27 cellular contexts compared by ENCODE assay signal in the genomic region with DNA sequence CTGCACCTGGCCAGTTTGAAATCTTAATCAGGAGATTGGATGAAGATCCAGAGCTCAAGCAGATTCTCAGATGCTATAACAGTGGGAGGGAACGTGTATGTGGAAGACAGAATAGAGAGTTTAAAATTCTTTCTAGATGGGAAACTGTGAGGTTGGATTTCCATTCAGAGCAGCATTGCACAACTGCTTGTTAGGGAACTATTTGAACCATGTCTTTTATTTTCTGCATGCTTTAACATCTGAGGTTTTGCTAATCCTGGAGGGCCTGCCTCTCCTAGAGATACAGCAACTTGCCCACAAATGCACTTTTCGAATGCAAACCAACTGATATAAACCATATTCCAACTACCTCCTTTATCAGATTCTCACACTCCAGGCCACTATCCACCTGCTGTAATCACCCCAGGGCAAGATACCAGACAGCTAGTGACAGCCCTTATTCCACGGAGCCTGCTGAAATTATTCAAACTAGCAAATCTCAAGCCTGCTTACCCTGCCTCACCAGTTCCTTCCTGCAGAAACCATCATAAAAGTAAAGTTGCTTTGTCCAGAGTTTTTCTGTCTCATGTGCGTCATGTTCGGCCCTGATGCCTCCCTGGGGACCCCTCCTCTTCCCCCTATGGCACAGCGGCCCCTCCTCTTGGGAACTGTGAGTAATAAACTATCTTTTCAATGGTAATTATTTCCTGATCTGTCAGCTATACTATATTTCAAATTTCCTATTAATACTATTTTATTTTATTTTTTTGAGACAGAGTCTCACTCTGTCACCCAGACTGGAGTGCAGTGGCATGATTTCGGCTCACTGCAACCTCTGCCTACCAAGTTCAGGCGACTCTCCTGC. TPM values are rescaled to one million over a fixed set of nuclear protein-coding genes. Genes with fewer than 3 reads are reported as not detected.
DNase-seq lines count a peak whose midpoint lies in the region; ATAC-seq, FAIRE-seq and TF ChIP-seq lines count a peak whose summit lies in the region.
"Had no signal": no experiment of that assay in that cellular context is flagged by ENCODE, and none has a peak within 500 bp of the region (broad histone marks: within the 10 kb centered on the region; RNA-seq: fewer than 3 reads in every experiment).

No MANE protein-coding gene starts in this region.

- no peak for FAIRE-seq in K562 (lab: Jason Lieb, UNC)
- FAIRE-seq: A204.1, GM12892, GM18507, H1, HTR-8/SVneo had no signal

- H3K9ac ChIP-seq in BLaER1, result no peak overlapping the region
- no peak overlapping the region; a peak in 1 of 4 replicates for H3K9ac ChIP-seq in K562 (ENCODE audit: insufficient read depth in 1 of 2, low read depth in 2 of 2, low read length in 2 of 2)

- DNase-seq in NCI-H526 treated with DMSO at 0.1 percent for 48 hours (lab: John Stamatoyannopoulos, UW) (peak; percentile 7), K562 (ENCODE audit: extremely low read depth in 1 of 4, low spot score in 3 of 4) (peak in 1 of 4 experiments; percentile 24), putamen (ENCODE audit: low spot score) (peak; percentile 16), heart left ventricle (no peak)
- DNase-seq: Calu3; CD8-positive, alpha-beta T cell; EL; IMR-90; Karpas-422; NCI-H1092; NCI-H1694; NCI-H2081 treated with DMSO at 0.1 percent for 48 hours; NCI-H748 treated with DMSO at 0.1 percent for 48 hours; NK-92 treated with Interleukin-12 subunit alpha and Interleukin-12 subunit beta, amount 100 ng/mL, for 24 hours; Right ventricle myocardium superior had no signal

- CTCF ChIA-PET in K562 (lab: Yijun Ruan, JAX; ENCODE audit: low intra/inter-chr PET ratio), result no interaction called here

- no peak overlapping the region for H2AFZ ChIP-seq in K562 (ENCODE audit: low read depth, low read length)

- TF ChIP-seq EP300 in K562 (IDR thresholded peaks at IDR 0.05; ENCODE audit: low read length), result no peak

- H3K4me3 ChIP-seq in BLaER1 (no peak overlapping the region), K562 (no peak overlapping the region), heart left ventricle (no peak overlapping the region)

- TF ChIP-seq CTCF in K562 (IDR thresholded peaks at IDR 0.05 in 2 of 3, conservative IDR thresholded peaks at IDR 0.05 in 1 of 3; ENCODE audit: insufficient read depth in 2 of 3, low read depth in 1 of 3, low read length in 3 of 3) (no peak), heart left ventricle (IDR thresholded peaks at IDR 0.05) (no peak)

- H3K9me3 ChIP-seq in BLaER1 (no peaks in the 10 kb centered on the region), K562 (replicated peaks; ENCODE audit: control insufficient read depth, insufficient read depth, low read depth, low read length) (no peaks in the 10 kb centered on the region), heart left ventricle (no peaks in the 10 kb centered on the region)

- H3K36me3 ChIP-seq in BLaER1, result no peaks in the 10 kb centered on the region
- no peaks in the 10 kb centered on the region for H3K36me3 ChIP-seq in K562 (ENCODE audit: control insufficient read depth, insufficient read depth, low read length)
- no peaks in the 10 kb centered on the region for H3K36me3 ChIP-seq in heart left ventricle

- intact Hi-C loops in K562 (cut with micrococcal nuclease) (no loop called here), heart left ventricle (cut with DNase I) (no loop called here)

- H3K27me3 ChIP-seq in BLaER1, result no peaks in the 10 kb centered on the region
- H3K27me3 ChIP-seq in K562 (ENCODE audit: control insufficient read depth in 2 of 2, insufficient read depth in 2 of 2, low read length in 2 of 2), result no peaks in the 10 kb centered on the region
- peaks cover 0 to 15% (median 0%) of the 10 kb centered on the region in 9 donors for H3K27me3 ChIP-seq in heart left ventricle

- WGBS in K562 (ENCODE audit: insufficient coverage, low coverage, missing lambda C conversion rate), result 32% methylated on average over 8 of the region's 8 CpGs
- 62 to 74% (median 65%) methylated on average over 8 of the region's 8 CpGs for WGBS in heart left ventricle, 4 donors

- H3K4me1 ChIP-seq in BLaER1, result peaks cover 20% of the 10 kb centered on the region
- peaks cover 0 to 7% of the 10 kb centered on the region in 2 experiments; a peak in 3 of 5 replicates for H3K4me1 ChIP-seq in K562 (replicated peaks in 1 of 2; ENCODE audit: control insufficient read depth in 2 of 2, insufficient read depth in 2 of 2, low read length in 2 of 2)
- no peaks in the 10 kb centered on the region for H3K4me1 ChIP-seq in heart left ventricle

- no peak overlapping the region for H3K27ac ChIP-seq in BLaER1
- no peak overlapping the region for H3K27ac ChIP-seq in K562 (ENCODE audit: extremely low read depth, low read depth, low read length)
- H3K27ac ChIP-seq in heart left ventricle, result no peak overlapping the region

- no peaks in the 10 kb centered on the region for H3K79me2 ChIP-seq in K562 (ENCODE audit: control insufficient read depth, insufficient read depth, low read length)

- POLR2A ChIA-PET in K562 (lab: Yijun Ruan, JAX), result interaction anchor here (0.6 kb wide), 2 partner anchors 23 kb away, joined by 3 to 5 read pairs; no protein-coding TSS in a partner anchor

- no peaks in the 10 kb centered on the region for H4K20me1 ChIP-seq in BLaER1
- H4K20me1 ChIP-seq in K562 (replicated peaks; ENCODE audit: control insufficient read depth, insufficient read depth, low read length), result no peaks in the 10 kb centered on the region

- ATAC-seq in K562 (no peak), HG03175 (IDR thresholded peaks at IDR 0.05; ENCODE audit: unreplicated experiment) (no peak), HG02852 (IDR thresholded peaks at IDR 0.05; ENCODE audit: unreplicated experiment) (no peak), heart left ventricle (no peak)
- ATAC-seq: CD8-positive, alpha-beta T cell had no signal

- no peak for TF ChIP-seq RAD21 in K562 (CRISPR knock-in tag; conservative IDR thresholded peaks at IDR 0.05 in 1 of 2, IDR thresholded peaks at IDR 0.05 in 1 of 2)

- BruUV-seq in K562 (replicated peaks; lab: Mats Ljungman, UMichigan), result no TSS peak

- in situ Hi-C loops in K562 (cut with MboI), result no loop called here

- peak overlapping the region; percentile 59 for H3K4me2 ChIP-seq in BLaER1
- H3K4me2 ChIP-seq in K562 (ENCODE audit: insufficient read depth, low read length), result no peak overlapping the region

- H3K9me1 ChIP-seq in K562 (ENCODE audit: control insufficient read depth, insufficient read depth, low read length), result no peaks in the 10 kb centered on the region

- TF ChIP-seq POLR2A in K562 (conservative IDR thresholded peaks at IDR 0.05) (no peak), heart left ventricle (IDR thresholded peaks at IDR 0.05) (no peak)

RNA-seq across cellular contexts. Expression of a gene that starts 18.4 kb away (rescaled TPM):
- 0.19 TPM in 1 of 2 replicates, not detected in the other for total RNA-seq in K562 (2011; cell fraction: chromatin; rRNA removed; ENCODE audit: low replicate concordance)
- total RNA-seq in K562 (2011; cell fraction: nucleolus; rRNA removed), result not detected in 2 replicates
- not detected in 2 replicates for total RNA-seq in K562 (2011; cell fraction: nucleoplasm; rRNA removed)
- not detected in 2 replicates for total RNA-seq in K562 (2014; rRNA removed)
- not detected in 2 replicates for total RNA-seq in K562 (2014; rRNA removed; fragmentation: Illumina TruSeq; extraction: Trizol)
- total RNA-seq in K562 (2015; rRNA removed; fragmentation: Illumina TruSeq; extraction: Trizol), result not detected in 2 replicates
- total RNA-seq in K562 (2021), result not detected in 2 replicates
- 0.03 TPM in 1 of 2 replicates, not detected in the other for polyA plus RNA-seq in K562 (2011; rRNA removed)
- polyA plus RNA-seq in K562 (2011; cell fraction: cytosol; rRNA removed), result 0.03 TPM in 1 of 2 replicates, not detected in the other
- polyA plus RNA-seq in K562 (2011; cell fraction: nucleus; rRNA removed), result 0.07 TPM in 1 of 2 replicates, not detected in the other
- 0.04 TPM in 1 of 2 replicates, not detected in the other for polyA plus RNA-seq in K562 (2012)
- not detected in 2 replicates for polyA plus RNA-seq in K562 (2014; fragmentation: Illumina TruSeq; extraction: Trizol)
- not detected for polyA plus RNA-seq in K562 (2014; fragmentation: Nextera tagmentation; extraction: Ambion mirVana)
- polyA plus RNA-seq in K562 (2014; rRNA removed), result 0.11 TPM in 1 of 2 replicates, not detected in the other
- not detected in 2 replicates for polyA minus RNA-seq in K562 (2011; rRNA and poly(A)+ RNA removed)
- polyA minus RNA-seq in K562 (2011; cell fraction: cytosol; rRNA and poly(A)+ RNA removed), result not detected in 2 replicates
- polyA minus RNA-seq in K562 (2011; cell fraction: nucleus; rRNA and poly(A)+ RNA removed), result not detected in 2 replicates
- total RNA-seq in heart left ventricle, result under 1 TPM in 1 of 9 donors, not detected in 8; 0.27 TPM
- not detected for polyA plus RNA-seq in heart left ventricle
- total RNA-seq: CD8-positive, alpha-beta T cell; IMR-90; MCF 10A; OCI-LY7; Right ventricle myocardium superior had no signal
- polyA plus RNA-seq: BJ, IMR-90 had no signal

RNA-seq across cellular contexts. Expression of a gene that starts 22.7 kb away (rescaled TPM):
- 5.1 and 11.8 TPM in 2 replicates for total RNA-seq in K562 (2011; cell fraction: chromatin; rRNA removed; ENCODE audit: low replicate concordance)
- total RNA-seq in K562 (2011; cell fraction: nucleolus; rRNA removed), result 5.3 and 5.5 TPM in 2 replicates
- 4.3 and 6.0 TPM in 2 replicates for total RNA-seq in K562 (2011; cell fraction: nucleoplasm; rRNA removed)
- 1.5 and 1.8 TPM in 2 replicates for total RNA-seq in K562 (2014; rRNA removed)
- total RNA-seq in K562 (2014; rRNA removed; fragmentation: Illumina TruSeq; extraction: Trizol), result 1.9 and 2.0 TPM in 2 replicates
- 1.6 and 2.2 TPM in 2 replicates for total RNA-seq in K562 (2015; rRNA removed; fragmentation: Illumina TruSeq; extraction: Trizol)
- 1.6 and 2.6 TPM in 2 replicates for total RNA-seq in K562 (2021)
- 5.0 and 6.1 TPM in 2 replicates for polyA plus RNA-seq in K562 (2011; rRNA removed)
- polyA plus RNA-seq in K562 (2011; cell fraction: cytosol; rRNA removed), result 5.1 and 8.0 TPM in 2 replicates
- 6.2 and 8.4 TPM in 2 replicates for polyA plus RNA-seq in K562 (2011; cell fraction: nucleus; rRNA removed)
- polyA plus RNA-seq in K562 (2012), result 2.1 and 2.8 TPM in 2 replicates
- polyA plus RNA-seq in K562 (2014; fragmentation: Illumina TruSeq; extraction: Trizol), result 4.0 and 4.1 TPM in 2 replicates
- polyA plus RNA-seq in K562 (2014; fragmentation: Nextera tagmentation; extraction: Ambion mirVana), result under 1 TPM; 0.29 to 0.39 TPM
- polyA plus RNA-seq in K562 (2014; rRNA removed), result 1.7 and 2.3 TPM in 2 replicates
- 0.99 and 5.1 TPM in 2 replicates for polyA minus RNA-seq in K562 (2011; rRNA and poly(A)+ RNA removed)
- 1.4 and 3.9 TPM in 2 replicates for polyA minus RNA-seq in K562 (2011; cell fraction: cytosol; rRNA and poly(A)+ RNA removed)
- 1.4 and 2.3 TPM in 2 replicates for polyA minus RNA-seq in K562 (2011; cell fraction: nucleus; rRNA and poly(A)+ RNA removed)
- 1 to 10 TPM in 1 of 9 donors, under 1 TPM in 1, not detected in 7; 0.16 to 2.8 TPM for total RNA-seq in heart left ventricle
- under 1 TPM in 1 of 2 donors, not detected in 1; 0.03 TPM for polyA plus RNA-seq in heart left ventricle
- total RNA-seq: CD8-positive, alpha-beta T cell; IMR-90; MCF 10A; NCI-H460; OCI-LY7; Right ventricle myocardium superior had no signal

RNA-seq across cellular contexts. Expression of a gene that starts 50.6 kb away (rescaled TPM):
- total RNA-seq in K562 (2011; cell fraction: chromatin; rRNA removed; ENCODE audit: low replicate concordance), result 1.4 TPM in 1 of 2 replicates, not detected in the other
- total RNA-seq in K562 (2011; cell fraction: nucleolus; rRNA removed), result 3.0 and 3.9 TPM in 2 replicates
- total RNA-seq in K562 (2011; cell fraction: nucleoplasm; rRNA removed), result 1.5 and 1.6 TPM in 2 replicates
- 0.45 and 1.3 TPM in 2 replicates for total RNA-seq in K562 (2014; rRNA removed)
- total RNA-seq in K562 (2014; rRNA removed; fragmentation: Illumina TruSeq; extraction: Trizol), result 0.15 TPM in 1 of 2 replicates, not detected in the other
- total RNA-seq in K562 (2015; rRNA removed; fragmentation: Illumina TruSeq; extraction: Trizol), result 0.38 and 0.43 TPM in 2 replicates
- 1.5 and 1.6 TPM in 2 replicates for total RNA-seq in K562 (2021)
- polyA plus RNA-seq in K562 (2011; rRNA removed), result 0.10 and 0.79 TPM in 2 replicates
- 1.1 and 1.7 TPM in 2 replicates for polyA plus RNA-seq in K562 (2011; cell fraction: cytosol; rRNA removed)
- polyA plus RNA-seq in K562 (2011; cell fraction: nucleus; rRNA removed), result 0.40 and 0.63 TPM in 2 replicates
- polyA plus RNA-seq in K562 (2012), result 0.83 and 2.2 TPM in 2 replicates
- polyA plus RNA-seq in K562 (2014; fragmentation: Illumina TruSeq; extraction: Trizol), result 0.22 and 0.72 TPM in 2 replicates
- polyA plus RNA-seq in K562 (2014; fragmentation: Nextera tagmentation; extraction: Ambion mirVana), result under 1 TPM in 1 of 2 experiments, not detected in 1; 0.03 TPM
- polyA plus RNA-seq in K562 (2014; rRNA removed), result 0.80 and 1.9 TPM in 2 replicates
- 0.25 TPM in 1 of 2 replicates, not detected in the other for polyA minus RNA-seq in K562 (2011; rRNA and poly(A)+ RNA removed)
- 1.1 TPM in 1 of 2 replicates, not detected in the other for polyA minus RNA-seq in K562 (2011; cell fraction: cytosol; rRNA and poly(A)+ RNA removed)
- polyA minus RNA-seq in K562 (2011; cell fraction: nucleus; rRNA and poly(A)+ RNA removed), result 0.13 and 0.33 TPM in 2 replicates
- 1 to 10 TPM in 1 of 9 donors, under 1 TPM in 3, not detected in 5; 0.25 to 1.1 (median 0.58) TPM for total RNA-seq in heart left ventricle
- polyA plus RNA-seq in heart left ventricle, result under 1 TPM; 0.14 to 0.19 TPM
- total RNA-seq: CD8-positive, alpha-beta T cell; IMR-90; MCF 10A; OCI-LY7 had no signal
- polyA plus RNA-seq: BJ, IMR-90 had no signal

RNA-seq across cellular contexts. Expression of a gene that starts 52.1 kb away (rescaled TPM):
- total RNA-seq in K562 (2011; cell fraction: chromatin; rRNA removed; ENCODE audit: low replicate concordance), result not detected in 2 replicates
- total RNA-seq in K562 (2011; cell fraction: nucleolus; rRNA removed), result not detected in 2 replicates
- not detected in 2 replicates for total RNA-seq in K562 (2011; cell fraction: nucleoplasm; rRNA removed)
- total RNA-seq in K562 (2014; rRNA removed) (not detected in 2 replicates), K562 (2014; rRNA removed; fragmentation: Illumina TruSeq; extraction: Trizol) (not detected in 2 replicates), K562 (2015; rRNA removed; fragmentation: Illumina TruSeq; extraction: Trizol) (not detected in 2 replicates), K562 (2021) (not detected in 2 replicates), heart left ventricle (not detected)
- polyA plus RNA-seq in K562 (2011; rRNA removed) (not detected in 2 replicates), K562 (2014; fragmentation: Illumina TruSeq; extraction: Trizol) (not detected in 2 replicates), K562 (2014; fragmentation: Nextera tagmentation; extraction: Ambion mirVana) (not detected), K562 (2014; rRNA removed) (not detected in 2 replicates), heart left ventricle (not detected)
- 0.04 TPM in 1 of 2 replicates, not detected in the other for polyA plus RNA-seq in K562 (2011; cell fraction: cytosol; rRNA removed)
- polyA plus RNA-seq in K562 (2011; cell fraction: nucleus; rRNA removed), result not detected in 2 replicates
- polyA plus RNA-seq in K562 (2012), result not detected in 2 replicates
- not detected in 2 replicates for polyA minus RNA-seq in K562 (2011; rRNA and poly(A)+ RNA removed)
- not detected in 2 replicates for polyA minus RNA-seq in K562 (2011; cell fraction: cytosol; rRNA and poly(A)+ RNA removed)
- not detected in 2 replicates for polyA minus RNA-seq in K562 (2011; cell fraction: nucleus; rRNA and poly(A)+ RNA removed)
- total RNA-seq: Calu3; CD8-positive, alpha-beta T cell; H1; IMR-90; MCF 10A; NCI-H460; OCI-LY7; Right ventricle myocardium superior had no signal
- polyA plus RNA-seq: BJ, H1, IMR-90 had no signal

Comparison
In these comparisons a context has a peak if more than half of its experiments do, and no peak if none do; other contexts are left out.
1. DNase-seq: peak in NCI-H526 treated with DMSO at 0.1 percent for 48 hours (single experiment) and putamen (single experiment); none in heart left ventricle (0 of 5).